ENCODE assay signal across 1 cellular context in the genomic region with DNA sequence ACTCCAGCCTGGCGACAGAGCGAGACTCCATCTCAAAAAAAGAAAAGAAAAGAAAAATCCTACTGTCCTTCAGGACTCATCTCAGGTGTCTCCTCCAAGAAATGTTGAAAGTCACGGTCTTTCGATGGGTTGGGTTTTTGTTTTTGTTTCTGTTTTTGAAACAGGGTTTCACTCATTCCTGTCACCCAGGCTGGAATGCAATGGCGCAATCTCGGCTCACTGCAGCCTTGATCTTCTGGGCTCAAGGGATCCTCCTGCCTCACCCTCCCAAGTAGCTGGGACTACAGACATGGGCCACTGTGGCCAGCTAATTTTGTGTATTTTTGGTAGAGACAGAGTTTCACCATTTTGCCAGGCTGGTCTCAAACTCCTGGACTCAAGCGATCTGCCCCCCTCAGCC.
TF ChIP-seq lines count a peak whose summit lies in the region.

No MANE protein-coding gene starts in this region.

TF ChIP-seq in HepG2, 621 proteins besides CTCF, POLR2A, EP300 and RAD21 (continued from another document):
- TF ChIP-seq, protein P1, sequence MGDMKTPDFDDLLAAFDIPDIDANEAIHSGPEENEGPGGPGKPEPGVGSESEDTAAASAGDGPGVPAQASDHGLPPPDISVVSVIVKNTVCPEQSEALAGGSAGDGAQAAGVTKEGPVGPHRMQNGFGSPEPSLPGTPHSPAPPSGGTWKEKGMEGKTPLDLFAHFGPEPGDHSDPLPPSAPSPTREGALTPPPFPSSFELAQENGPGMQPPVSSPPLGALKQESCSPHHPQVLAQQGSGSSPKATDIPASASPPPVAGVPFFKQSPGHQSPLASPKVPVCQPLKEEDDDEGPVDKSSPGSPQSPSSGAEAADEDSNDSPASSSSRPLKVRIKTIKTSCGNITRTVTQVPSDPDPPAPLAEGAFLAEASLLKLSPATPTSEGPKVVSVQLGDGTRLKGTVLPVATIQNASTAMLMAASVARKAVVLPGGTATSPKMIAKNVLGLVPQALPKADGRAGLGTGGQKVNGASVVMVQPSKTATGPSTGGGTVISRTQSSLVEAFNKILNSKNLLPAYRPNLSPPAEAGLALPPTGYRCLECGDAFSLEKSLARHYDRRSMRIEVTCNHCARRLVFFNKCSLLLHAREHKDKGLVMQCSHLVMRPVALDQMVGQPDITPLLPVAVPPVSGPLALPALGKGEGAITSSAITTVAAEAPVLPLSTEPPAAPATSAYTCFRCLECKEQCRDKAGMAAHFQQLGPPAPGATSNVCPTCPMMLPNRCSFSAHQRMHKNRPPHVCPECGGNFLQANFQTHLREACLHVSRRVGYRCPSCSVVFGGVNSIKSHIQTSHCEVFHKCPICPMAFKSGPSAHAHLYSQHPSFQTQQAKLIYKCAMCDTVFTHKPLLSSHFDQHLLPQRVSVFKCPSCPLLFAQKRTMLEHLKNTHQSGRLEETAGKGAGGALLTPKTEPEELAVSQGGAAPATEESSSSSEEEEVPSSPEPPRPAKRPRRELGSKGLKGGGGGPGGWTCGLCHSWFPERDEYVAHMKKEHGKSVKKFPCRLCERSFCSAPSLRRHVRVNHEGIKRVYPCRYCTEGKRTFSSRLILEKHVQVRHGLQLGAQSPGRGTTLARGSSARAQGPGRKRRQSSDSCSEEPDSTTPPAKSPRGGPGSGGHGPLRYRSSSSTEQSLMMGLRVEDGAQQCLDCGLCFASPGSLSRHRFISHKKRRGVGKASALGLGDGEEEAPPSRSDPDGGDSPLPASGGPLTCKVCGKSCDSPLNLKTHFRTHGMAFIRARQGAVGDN (CRISPR knock-in tag; IDR thresholded peaks at IDR 0.05): 0 out of 2 replicates have a peak, but pooled peaks have one; percentile 36
- TF ChIP-seq LCORL (IDR thresholded peaks at IDR 0.05) (no peak), LCORL (CRISPR knock-in tag; IDR thresholded peaks at IDR 0.05) (peak; percentile 68; the same call in 1 of the 2 replicates), ZNF644 (CRISPR knock-in tag; IDR thresholded peaks at IDR 0.05; ENCODE audit: low read depth) (0 out of 2 replicates have a peak, but pooled peaks have one; percentile 18), SNRNP70 (IDR thresholded peaks at IDR 0.05; ENCODE audit: low read depth, low read length) (no peak), ZNF580 (CRISPR knock-in tag; IDR thresholded peaks at IDR 0.05; ENCODE audit: borderline replicate concordance, low read depth) (0 out of 2 replicates have a peak, but pooled peaks have one; percentile 14), ZNF605 (CRISPR knock-in tag; IDR thresholded peaks at IDR 0.05) (peak; percentile 58; the same call in 1 of the 2 replicates), XRCC5 (optimal IDR thresholded peaks at IDR 0.05; ENCODE audit: low read length) (no peak), TCF7 (IDR thresholded peaks at IDR 0.05; ENCODE audit: low read depth) (0 out of 2 replicates have a peak, but pooled peaks have one; percentile 40), YEATS4 (CRISPR knock-in tag; IDR thresholded peaks at IDR 0.05; ENCODE audit: borderline replicate concordance) (no peak), SOX6 (IDR thresholded peaks at IDR 0.05) (no peak), SOX6 (CRISPR knock-in tag; IDR thresholded peaks at IDR 0.05) (peak; percentile 40; the same call in 1 of the 2 replicates), ZBTB37 (CRISPR knock-in tag; IDR thresholded peaks at IDR 0.05) (no peak), SALL1 (CRISPR knock-in tag; IDR thresholded peaks at IDR 0.05) (peak; percentile 47; the same call in 1 of the 2 replicates), ZFP36L1 (CRISPR knock-in tag; IDR thresholded peaks at IDR 0.05) (no peak), MED1 (CRISPR knock-in tag; IDR thresholded peaks at IDR 0.05) (peak; percentile 40; the same call in 1 of the 2 replicates), ZNF281 (CRISPR knock-in tag; IDR thresholded peaks at IDR 0.05; ENCODE audit: borderline replicate concordance) (no peak), ZNF512B (CRISPR knock-in tag; IDR thresholded peaks at IDR 0.05; ENCODE audit: borderline replicate concordance) (no peak)
- TF ChIP-seq, protein P2, sequence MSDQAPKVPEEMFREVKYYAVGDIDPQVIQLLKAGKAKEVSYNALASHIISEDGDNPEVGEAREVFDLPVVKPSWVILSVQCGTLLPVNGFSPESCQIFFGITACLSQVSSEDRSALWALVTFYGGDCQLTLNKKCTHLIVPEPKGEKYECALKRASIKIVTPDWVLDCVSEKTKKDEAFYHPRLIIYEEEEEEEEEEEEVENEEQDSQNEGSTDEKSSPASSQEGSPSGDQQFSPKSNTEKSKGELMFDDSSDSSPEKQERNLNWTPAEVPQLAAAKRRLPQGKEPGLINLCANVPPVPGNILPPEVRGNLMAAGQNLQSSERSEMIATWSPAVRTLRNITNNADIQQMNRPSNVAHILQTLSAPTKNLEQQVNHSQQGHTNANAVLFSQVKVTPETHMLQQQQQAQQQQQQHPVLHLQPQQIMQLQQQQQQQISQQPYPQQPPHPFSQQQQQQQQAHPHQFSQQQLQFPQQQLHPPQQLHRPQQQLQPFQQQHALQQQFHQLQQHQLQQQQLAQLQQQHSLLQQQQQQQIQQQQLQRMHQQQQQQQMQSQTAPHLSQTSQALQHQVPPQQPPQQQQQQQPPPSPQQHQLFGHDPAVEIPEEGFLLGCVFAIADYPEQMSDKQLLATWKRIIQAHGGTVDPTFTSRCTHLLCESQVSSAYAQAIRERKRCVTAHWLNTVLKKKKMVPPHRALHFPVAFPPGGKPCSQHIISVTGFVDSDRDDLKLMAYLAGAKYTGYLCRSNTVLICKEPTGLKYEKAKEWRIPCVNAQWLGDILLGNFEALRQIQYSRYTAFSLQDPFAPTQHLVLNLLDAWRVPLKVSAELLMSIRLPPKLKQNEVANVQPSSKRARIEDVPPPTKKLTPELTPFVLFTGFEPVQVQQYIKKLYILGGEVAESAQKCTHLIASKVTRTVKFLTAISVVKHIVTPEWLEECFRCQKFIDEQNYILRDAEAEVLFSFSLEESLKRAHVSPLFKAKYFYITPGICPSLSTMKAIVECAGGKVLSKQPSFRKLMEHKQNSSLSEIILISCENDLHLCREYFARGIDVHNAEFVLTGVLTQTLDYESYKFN (CRISPR knock-in tag; conservative IDR thresholded peaks at IDR 0.05): peak; percentile 29
